ENCODE assay signal across 8 cellular contexts in the genomic region with DNA sequence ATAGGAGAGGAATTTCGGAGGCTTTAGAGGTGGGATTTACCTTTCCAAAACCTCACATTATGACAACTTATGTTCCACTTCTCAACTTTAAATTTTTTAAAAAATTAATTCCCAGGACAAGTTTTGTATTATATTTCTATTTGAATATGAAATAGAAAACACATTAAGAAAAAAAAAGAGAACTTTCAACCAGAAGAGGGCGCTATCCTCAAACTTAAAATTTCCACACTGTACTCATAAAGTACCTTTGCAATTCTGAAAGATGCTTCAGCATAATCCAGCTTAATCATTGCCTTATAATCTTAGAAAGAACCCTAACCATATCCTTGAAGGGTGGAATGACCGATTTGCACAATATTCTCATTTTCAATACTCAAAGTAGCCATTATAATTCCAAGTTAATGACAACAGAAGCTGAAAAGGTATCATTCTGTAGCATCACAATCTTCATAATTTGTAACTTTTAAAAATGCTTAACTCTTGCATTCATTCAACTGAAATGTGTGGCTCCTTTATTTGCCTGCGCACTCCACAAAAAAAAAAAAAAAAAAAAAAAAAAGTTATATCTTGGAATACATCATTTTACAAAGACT.
DNase-seq lines count a peak whose midpoint lies in the region; ATAC-seq and TF ChIP-seq lines count a peak whose summit lies in the region.

No MANE protein-coding gene starts in this region.

- no peaks in the 10 kb centered on the region for H3K4me1 ChIP-seq in lower lobe of right lung
- H3K4me1 ChIP-seq in CD8-positive, alpha-beta memory T cell (ENCODE audit: insufficient read depth, low read length), result no peaks in the 10 kb centered on the region

- no peaks in the 10 kb centered on the region for H3K27me3 Mint-ChIP-seq in CD8-positive, alpha-beta memory T cell

- H3K4me1 Mint-ChIP-seq in CD8-positive, alpha-beta memory T cell, result no peaks in the 10 kb centered on the region

- no peak overlapping the region for H3K27ac Mint-ChIP-seq in CD8-positive, alpha-beta memory T cell

- peak; percentile 20 for DNase-seq in CD1c-positive myeloid dendritic cell (ENCODE audit: extremely low spot score)
- peak; percentile 63 for DNase-seq in HT-29 (ENCODE audit: low spot score)
- peak; percentile 60 for DNase-seq in amniotic epithelial cell (ENCODE audit: low read depth)
- no peak for DNase-seq in lower lobe of right lung
- DNase-seq in NCI-H128 (lab: John Stamatoyannopoulos, UW; ENCODE audit: unreplicated experiment), result no peak
- no peak for DNase-seq in effector CD4-positive, alpha-beta T cell
- no peak for DNase-seq in stimulated activated CD4-positive, alpha-beta T cell treated with anti-CD3 and anti-CD28 coated beads, Interleukin-15, amount 100 ng/mL, for 24 hours
- DNase-seq in CD8-positive, alpha-beta memory T cell, result no peak

- H3K36me3 ChIP-seq in lower lobe of right lung, result no peaks in the 10 kb centered on the region
- no peaks in the 10 kb centered on the region for H3K36me3 ChIP-seq in CD8-positive, alpha-beta memory T cell (ENCODE audit: insufficient read depth, low read length)

- no peak for ATAC-seq in lower lobe of right lung

- H3K9me3 ChIP-seq in lower lobe of right lung, result no peaks in the 10 kb centered on the region
- H3K9me3 ChIP-seq in CD8-positive, alpha-beta memory T cell (ENCODE audit: low read length), result no peaks in the 10 kb centered on the region

- no peaks in the 10 kb centered on the region for H3K36me3 Mint-ChIP-seq in CD8-positive, alpha-beta memory T cell

- TF ChIP-seq CTCF in lower lobe of right lung (IDR thresholded peaks at IDR 0.05), result peak; percentile 32

- peaks cover 0 to 11% (median 8%) of the 10 kb centered on the region in 5 donors for H3K9me3 Mint-ChIP-seq in CD8-positive, alpha-beta memory T cell

- intact Hi-C loops in lower lobe of right lung (cut with DNase I), result no loop called here

- no peak overlapping the region for H3K4me3 ChIP-seq in lower lobe of right lung
- no peak overlapping the region for H3K4me3 ChIP-seq in CD8-positive, alpha-beta memory T cell (ENCODE audit: low read length)

- no peaks in the 10 kb centered on the region for H3K27me3 ChIP-seq in lower lobe of right lung (ENCODE audit: low read depth)
- H3K27me3 ChIP-seq in CD8-positive, alpha-beta memory T cell (ENCODE audit: insufficient read depth, low read length, poor library complexity, severe bottlenecking), result no peaks in the 10 kb centered on the region

- H3K27ac ChIP-seq in lower lobe of right lung, result no peak overlapping the region
- no peak overlapping the region for H3K27ac ChIP-seq in CD8-positive, alpha-beta memory T cell (ENCODE audit: low read depth, low read length)

- POLR2A ChIA-PET in CD8-positive, alpha-beta memory T cell (lab: Charles Lee), result no interaction called here

- no peak overlapping the region for H3K4me3 Mint-ChIP-seq in CD8-positive, alpha-beta memory T cell

- CTCF ChIA-PET in CD8-positive, alpha-beta memory T cell (lab: Charles Lee), result no interaction called here

Comparison
In these comparisons a context has a peak if more than half of its experiments do, and no peak if none do; other contexts are left out.
1. DNase-seq: peak in CD1c-positive myeloid dendritic cell (single experiment), HT-29 (single experiment) and amniotic epithelial cell (single experiment); none in lower lobe of right lung (single experiment), NCI-H128 (single experiment), effector CD4-positive, alpha-beta T cell (single experiment), stimulated activated CD4-positive, alpha-beta T cell treated with anti-CD3 and anti-CD28 coated beads, Interleukin-15, amount 100 ng/mL, for 24 hours (single experiment) and CD8-positive, alpha-beta memory T cell (0 of 5).